Comparison of ENCODE assay signal across 29 cellular contexts in genomic region chr16:507996-508395, GRCh38. TPM values are rescaled to one million over a fixed set of nuclear protein-coding genes. Genes with fewer than 3 reads are reported as not detected.
"Had no signal": no experiment of that assay in that cellular context is flagged by ENCODE, and none has a peak within 500 bp of the region (broad histone marks: within the 10 kb centered on the region; RNA-seq: fewer than 3 reads in every experiment).

No MANE protein-coding gene starts in this region.

- H3K4me3 Mint-ChIP-seq: activated CD8-positive, alpha-beta memory T cell treated with anti-CD3 and anti-CD28 coated beads, Interleukin-2, amount 10 ng/mL, durations not matched to agents 7 days and 5 days; activated naive CD8-positive, alpha-beta T cell treated with anti-CD3 and anti-CD28 coated beads, Interleukin-2, amount 50 U/mL, for 24 hours; activated T-cell treated with anti-CD3 and anti-CD28 coated beads, Interleukin-2, amount 50 U/mL, for 24 hours; activated T-helper 1 cell treated with anti-CD3 and anti-CD28 coated beads, Interleukin-12 subunit alpha, Interleukin-12 subunit beta, Interleukin-2, Interleukin-4 antibody, amounts not matched to agents 30 ng/mL and 10 ng/mL and 1 ng/mL, durations not matched to agents 14 hours and 24 hours and 36 hours had no signal

- H3K4me1 ChIP-seq: ascending aorta, body of pancreas, SJCRH30 had no signal

- H3K27me3 Mint-ChIP-seq: activated CD8-positive, alpha-beta memory T cell treated with anti-CD3 and anti-CD28 coated beads, Interleukin-2, amount 10 ng/mL, durations not matched to agents 7 days and 5 days; activated naive CD8-positive, alpha-beta T cell treated with anti-CD3 and anti-CD28 coated beads, Interleukin-2, amount 50 U/mL, for 24 hours; activated T-cell treated with anti-CD3 and anti-CD28 coated beads, Interleukin-2, amount 50 U/mL, for 24 hours had no signal

- H3K27ac ChIP-seq: ascending aorta, body of pancreas, RWPE1, SJCRH30 had no signal

- H3K9me3 ChIP-seq: ascending aorta, body of pancreas, Peyer's patch, SJCRH30, SK-N-SH had no signal

- H3K9ac ChIP-seq: SK-N-SH had no signal

- H3K4me2 ChIP-seq: SK-N-SH had no signal

- H3K4me3 ChIP-seq: ascending aorta, body of pancreas, Peyer's patch, SJCRH30 had no signal

- H3K27me3 ChIP-seq: ascending aorta, body of pancreas, Peyer's patch, SJCRH30 had no signal

- H3K9me3 Mint-ChIP-seq: activated naive CD4-positive, alpha-beta T cell treated with anti-CD3 and anti-CD28 coated beads, Interleukin-2, amount 50 U/mL, for 72 hours; activated naive CD8-positive, alpha-beta T cell treated with anti-CD3 and anti-CD28 coated beads, Interleukin-2, amount 50 U/mL, for 24 hours; activated T-cell treated with anti-CD3 and anti-CD28 coated beads, Interleukin-2, amount 50 U/mL, for 24 hours; activated T-helper 1 cell treated with anti-CD3 and anti-CD28 coated beads, Interleukin-12 subunit alpha, Interleukin-12 subunit beta, Interleukin-2, Interleukin-4 antibody, amounts not matched to agents 30 ng/mL and 10 ng/mL and 1 ng/mL, durations not matched to agents 14 hours and 24 hours and 36 hours had no signal

- H3K4me1 Mint-ChIP-seq: activated naive CD8-positive, alpha-beta T cell treated with anti-CD3 and anti-CD28 coated beads, Interleukin-2, amount 50 U/mL, for 24 hours had no signal

- H3K36me3 Mint-ChIP-seq: activated CD8-positive, alpha-beta memory T cell treated with anti-CD3 and anti-CD28 coated beads, Interleukin-2, amount 10 ng/mL, durations not matched to agents 7 days and 5 days; activated naive CD4-positive, alpha-beta T cell treated with anti-CD3 and anti-CD28 coated beads, Interleukin-2, amount 50 U/mL, for 72 hours had no signal

- DNase-seq: activated CD4-positive, alpha-beta T cell treated with anti-CD3 and anti-CD28 coated beads for 4 hours; activated CD8-positive, alpha-beta memory T cell treated with anti-CD3 and anti-CD28 coated beads, Interleukin-2, amount 10 ng/mL, durations not matched to agents 7 days and 5 days; activated effector memory CD4-positive, alpha-beta T cell treated with Interleukin-2 at 50 U/mL for 16 hours; activated naive CD4-positive, alpha-beta T cell; activated naive CD8-positive, alpha-beta T cell treated with anti-CD3 and anti-CD28 coated beads, Interleukin-2, amount 50 U/mL, for 24 hours; activated T-cell treated with anti-CD3 and anti-CD28 coated beads, Interleukin-2, amount 50 U/mL, for 24 hours; amniotic stem cell; body of pancreas; central memory CD4-positive, alpha-beta T cell; Kasumi-1; KBM-7; NCI-H1930; NCI-H2171 treated with DMSO at 0.1 percent for 48 hours; NCI-H345; NCI-H510A; NCI-H69; NK-92 treated with Interleukin-12 subunit alpha and Interleukin-12 subunit beta, amount 100 ng/mL, for 24 hours; Peyer's patch; Right ventricle myocardium superior; SJCRH30; SK-N-SH; T-helper 1 cell had no signal

- H3K27ac Mint-ChIP-seq: activated CD8-positive, alpha-beta memory T cell treated with anti-CD3 and anti-CD28 coated beads, Interleukin-2, amount 10 ng/mL, durations not matched to agents 7 days and 5 days; activated naive CD8-positive, alpha-beta T cell treated with anti-CD3 and anti-CD28 coated beads, Interleukin-2, amount 50 U/mL, for 24 hours; activated T-helper 1 cell treated with anti-CD3 and anti-CD28 coated beads, Interleukin-12 subunit alpha, Interleukin-12 subunit beta, Interleukin-2, Interleukin-4 antibody, amounts not matched to agents 30 ng/mL and 10 ng/mL and 1 ng/mL, durations not matched to agents 14 hours and 24 hours and 36 hours had no signal

- ATAC-seq: activated CD4-positive, CD25-positive, alpha-beta regulatory T cell treated with anti-CD3 and anti-CD28 coated beads, Interleukin-2, amount 50 U/mL, for 24 hours; activated CD8-positive, alpha-beta memory T cell treated with anti-CD3 and anti-CD28 coated beads, Interleukin-2, amount 10 ng/mL, durations not matched to agents 7 days and 5 days; activated naive CD4-positive, alpha-beta T cell treated with anti-CD3 and anti-CD28 coated beads, Interleukin-2, amount 50 U/mL, for 72 hours; activated naive CD8-positive, alpha-beta T cell treated with anti-CD3 and anti-CD28 coated beads, Interleukin-2, amount 50 U/mL, for 24 hours; body of pancreas had no signal

RNA-seq across cellular contexts. Expression of gene PRR35, which starts 52.2 kb away (rescaled TPM):
- total RNA-seq: activated CD8-positive, alpha-beta memory T cell treated with anti-CD3 and anti-CD28 coated beads, Interleukin-2, amount 10 ng/mL, durations not matched to agents 7 days and 5 days; activated naive CD4-positive, alpha-beta T cell treated with anti-CD3 and anti-CD28 coated beads, Interleukin-2, amount 50 U/mL, for 72 hours; activated T-helper 1 cell treated with anti-CD3 and anti-CD28 coated beads, Interleukin-12 subunit alpha, Interleukin-12 subunit beta, Interleukin-2, Interleukin-4 antibody, amounts not matched to agents 30 ng/mL and 10 ng/mL and 1 ng/mL, durations not matched to agents 14 hours and 24 hours and 36 hours; ascending aorta; body of pancreas; bronchial epithelial cell; Peyer's patch; Right ventricle myocardium superior; SJCRH30; T-helper 2 cell treated with Interferon-gamma antibody and Interleukin-4, amounts not matched to agents 100 ng/mL and 5 ng/mL, for 36 hours had no signal
- polyA plus RNA-seq: SK-N-SH had no signal

RNA-seq across cellular contexts. Expression of gene NHLRC4, which starts 58.8 kb away (rescaled TPM):
- total RNA-seq: ascending aorta had no signal
